Comparison of ENCODE assay signal across 8 cellular contexts in genomic region chr16:15649727-15650018, GRCh38. TPM values are rescaled to one million over a fixed set of nuclear protein-coding genes. Genes with fewer than 3 reads are reported as not detected.
DNase-seq lines count a peak whose midpoint lies in the region; ATAC-seq, FAIRE-seq and TF ChIP-seq lines count a peak whose summit lies in the region.

No MANE protein-coding gene starts in this region.

- in situ Hi-C loops in GM13976 (cut with MboI; ENCODE audit: low sequenced_read_pairs, unreplicated experiment) = no loop called here

- H3K27ac ChIP-seq in A549 = peak overlapping the region; percentile 81 to 97

- no peak for TF ChIP-seq POLR2A in A549 (IDR thresholded peaks at IDR 0.05; ENCODE audit: low read length)

- TF ChIP-seq CTCF in A549 (IDR thresholded peaks at IDR 0.05) = no peak
- no peak for TF ChIP-seq CTCF in HFFc6 (IDR thresholded peaks at IDR 0.05)
- TF ChIP-seq CTCF in MCF 10A (IDR thresholded peaks at IDR 0.05; ENCODE audit: unreplicated experiment) = no peak
- TF ChIP-seq CTCF in GM13976 (IDR thresholded peaks at IDR 0.05; ENCODE audit: borderline replicate concordance, control extremely low read depth, extremely low read depth, insufficient read depth, missing control alignments) = no peak

- POLR2A ChIA-PET in A549 (lab: Yijun Ruan, JAX) = no interaction called here
- POLR2A ChIA-PET in MCF 10A (lab: Yijun Ruan, JAX) = interaction anchor here (0.7 to 6.3 kb wide), 4 partner anchors 6 to 32 kb away, joined by 4 to 139 read pairs (median 60); partner anchors contain the start of gene MARF1

- peak overlapping the region; percentile 93 for H3K4me2 ChIP-seq in A549

- H3K4me1 Mint-ChIP-seq in HFFc6 (ENCODE audit: low read depth) (peaks cover 54% of the 10 kb centered on the region), MCF 10A (ENCODE audit: insufficient read depth, unreplicated experiment) (peaks cover 8% of the 10 kb centered on the region)

- CTCF ChIA-PET in A549 (lab: Yijun Ruan, JAX) (interaction anchor here (0.6 to 1.5 kb wide), 2 partner anchors 11 to 107 kb away, joined by 4 read pairs; no protein-coding TSS in a partner anchor), MCF 10A (lab: Yijun Ruan, JAX) (no interaction called here)

- FAIRE-seq in A549 (lab: Jason Lieb, UNC) = no peak

- peak overlapping the region; percentile 66 for H3K4me3 ChIP-seq in A549
- H3K4me3 ChIP-seq in mononuclear cell (ENCODE audit: low read length) = peak overlapping the region; percentile 97

- H3K27me3 Mint-ChIP-seq in HFFc6 (ENCODE audit: insufficient read depth) (peaks cover 3% of the 10 kb centered on the region; the same call in 1 of the 2 replicates), MCF 10A (ENCODE audit: insufficient read depth, unreplicated experiment) (no peaks in the 10 kb centered on the region)

- H3K36me3 Mint-ChIP-seq in HFFc6 (ENCODE audit: low read depth) (no peaks in the 10 kb centered on the region; the same call in 1 of the 2 replicates), MCF 10A (ENCODE audit: insufficient read depth, unreplicated experiment) (peaks cover 9% of the 10 kb centered on the region)

- H3K4me3 Mint-ChIP-seq in HFFc6 (peak overlapping the region; percentile 83), MCF 10A (ENCODE audit: unreplicated experiment) (peak overlapping the region; percentile 100)

- ATAC-seq in A549 (no peak; a peak in 2 of 6 replicates), HG02588 (IDR thresholded peaks at IDR 0.05; ENCODE audit: unreplicated experiment) (no peak), HG02763 (IDR thresholded peaks at IDR 0.05; ENCODE audit: unreplicated experiment) (no peak)

- BruUV-seq in MCF 10A (replicated peaks; lab: Mats Ljungman, UMichigan) = no TSS peak

- DNase-seq in A549 (ENCODE audit: low read depth in 1 of 2, low spot score in 1 of 2) (no peak), HFFc6 (no peak), MCF 10A (ENCODE audit: unreplicated experiment) (no peak), GM13976 (ENCODE audit: low spot score) (no peak), DMS153 treated with DMSO at 0.1 percent for 48 hours (lab: John Stamatoyannopoulos, UW; ENCODE audit: unreplicated experiment) (no peak)

- whole genome bisulfite sequencing in A549 (ENCODE audit: missing lambda C conversion rate) = 3% methylated on average over 14 of the region's 14 CpGs

- no peak for TF ChIP-seq RAD21 in A549 (conservative IDR thresholded peaks at IDR 0.05 in 1 of 2, IDR thresholded peaks at IDR 0.05 in 1 of 2)

- peaks cover 33% of the 10 kb centered on the region for H3K4me1 ChIP-seq in A549
- H3K4me1 ChIP-seq in mononuclear cell (ENCODE audit: insufficient read depth, low read length) = peaks cover 35% of the 10 kb centered on the region

- no peaks in the 10 kb centered on the region for H3K27me3 ChIP-seq in mononuclear cell (ENCODE audit: insufficient read depth, low read length)

- TF ChIP-seq EP300 in A549 (IDR thresholded peaks at IDR 0.05) = no peak

- H3K9me3 Mint-ChIP-seq in HFFc6 = no peaks in the 10 kb centered on the region
- H3K9me3 Mint-ChIP-seq in MCF 10A (ENCODE audit: unreplicated experiment) = no peaks in the 10 kb centered on the region

- H3K9me3 ChIP-seq in A549 = no peaks in the 10 kb centered on the region
- H3K9me3 ChIP-seq in mononuclear cell (ENCODE audit: low read depth, low read length) = no peaks in the 10 kb centered on the region

- H3K27ac Mint-ChIP-seq in HFFc6 (peak overlapping the region; percentile 58), MCF 10A (ENCODE audit: low read depth, unreplicated experiment) (no peak overlapping the region)

- intact Hi-C loops in MCF 10A (cut with micrococcal nuclease) = loop anchor here (2.0 kb wide), 1 partner anchor 55 kb away; no protein-coding TSS in a partner anchor

TF ChIP-seq in A549, 52 proteins besides CTCF, POLR2A, EP300 and RAD21:
- TF ChIP-seq CHD4 (IDR thresholded peaks at IDR 0.05; ENCODE audit: borderline replicate concordance) (no peak), HES2 (IDR thresholded peaks at IDR 0.05) (no peak), SMC3 (IDR thresholded peaks at IDR 0.05) (no peak), KDM1A (IDR thresholded peaks at IDR 0.05; ENCODE audit: low read depth) (no peak), HOXB13 (CRISPR knock-in tag; IDR thresholded peaks at IDR 0.05; ENCODE audit: low read depth) (no peak), FOXS1 (CRISPR knock-in tag; IDR thresholded peaks at IDR 0.05) (no peak), NR3C1 (IDR thresholded peaks at IDR 0.05) (no peak), HDAC2 (IDR thresholded peaks at IDR 0.05) (no peak), RFX5 (IDR thresholded peaks at IDR 0.05) (no peak), FOSL2 (IDR thresholded peaks at IDR 0.05) (no peak), FOSL2 (CRISPR knock-in tag; IDR thresholded peaks at IDR 0.05) (no peak), MAFK (IDR thresholded peaks at IDR 0.05; ENCODE audit: partially characterized antibody) (no peak), CEBPB (IDR thresholded peaks at IDR 0.05) (no peak), EHF (CRISPR knock-in tag; IDR thresholded peaks at IDR 0.05) (no peak), CHD2 (IDR thresholded peaks at IDR 0.05; ENCODE audit: low read length, partially characterized antibody) (no peak), GATA3 (IDR thresholded peaks at IDR 0.05; ENCODE audit: borderline replicate concordance) (no peak)
- TF ChIP-seq, protein P1, sequence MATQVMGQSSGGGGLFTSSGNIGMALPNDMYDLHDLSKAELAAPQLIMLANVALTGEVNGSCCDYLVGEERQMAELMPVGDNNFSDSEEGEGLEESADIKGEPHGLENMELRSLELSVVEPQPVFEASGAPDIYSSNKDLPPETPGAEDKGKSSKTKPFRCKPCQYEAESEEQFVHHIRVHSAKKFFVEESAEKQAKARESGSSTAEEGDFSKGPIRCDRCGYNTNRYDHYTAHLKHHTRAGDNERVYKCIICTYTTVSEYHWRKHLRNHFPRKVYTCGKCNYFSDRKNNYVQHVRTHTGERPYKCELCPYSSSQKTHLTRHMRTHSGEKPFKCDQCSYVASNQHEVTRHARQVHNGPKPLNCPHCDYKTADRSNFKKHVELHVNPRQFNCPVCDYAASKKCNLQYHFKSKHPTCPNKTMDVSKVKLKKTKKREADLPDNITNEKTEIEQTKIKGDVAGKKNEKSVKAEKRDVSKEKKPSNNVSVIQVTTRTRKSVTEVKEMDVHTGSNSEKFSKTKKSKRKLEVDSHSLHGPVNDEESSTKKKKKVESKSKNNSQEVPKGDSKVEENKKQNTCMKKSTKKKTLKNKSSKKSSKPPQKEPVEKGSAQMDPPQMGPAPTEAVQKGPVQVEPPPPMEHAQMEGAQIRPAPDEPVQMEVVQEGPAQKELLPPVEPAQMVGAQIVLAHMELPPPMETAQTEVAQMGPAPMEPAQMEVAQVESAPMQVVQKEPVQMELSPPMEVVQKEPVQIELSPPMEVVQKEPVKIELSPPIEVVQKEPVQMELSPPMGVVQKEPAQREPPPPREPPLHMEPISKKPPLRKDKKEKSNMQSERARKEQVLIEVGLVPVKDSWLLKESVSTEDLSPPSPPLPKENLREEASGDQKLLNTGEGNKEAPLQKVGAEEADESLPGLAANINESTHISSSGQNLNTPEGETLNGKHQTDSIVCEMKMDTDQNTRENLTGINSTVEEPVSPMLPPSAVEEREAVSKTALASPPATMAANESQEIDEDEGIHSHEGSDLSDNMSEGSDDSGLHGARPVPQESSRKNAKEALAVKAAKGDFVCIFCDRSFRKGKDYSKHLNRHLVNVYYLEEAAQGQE (IDR thresholded peaks at IDR 0.05) = no peak
- TF ChIP-seq, protein P2, sequence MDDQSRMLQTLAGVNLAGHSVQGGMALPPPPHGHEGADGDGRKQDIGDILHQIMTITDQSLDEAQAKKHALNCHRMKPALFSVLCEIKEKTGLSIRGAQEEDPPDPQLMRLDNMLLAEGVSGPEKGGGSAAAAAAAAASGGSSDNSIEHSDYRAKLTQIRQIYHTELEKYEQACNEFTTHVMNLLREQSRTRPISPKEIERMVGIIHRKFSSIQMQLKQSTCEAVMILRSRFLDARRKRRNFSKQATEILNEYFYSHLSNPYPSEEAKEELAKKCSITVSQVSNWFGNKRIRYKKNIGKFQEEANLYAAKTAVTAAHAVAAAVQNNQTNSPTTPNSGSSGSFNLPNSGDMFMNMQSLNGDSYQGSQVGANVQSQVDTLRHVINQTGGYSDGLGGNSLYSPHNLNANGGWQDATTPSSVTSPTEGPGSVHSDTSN (IDR thresholded peaks at IDR 0.05) = no peak

RNA-seq across cellular contexts. Expression of gene NDE1, which starts 0.4 kb away (rescaled TPM):
- polyA plus RNA-seq in A549 (2011; rRNA removed) = 26.8 and 30.6 TPM in 2 replicates
- polyA plus RNA-seq in A549 (2012; cell fraction: cytosol; rRNA removed) = 23.0 and 23.7 TPM in 2 replicates
- polyA plus RNA-seq in A549 (2012; cell fraction: nucleus; rRNA removed) = 15.9 and 20.4 TPM in 2 replicates
- 25.8 to 27.6 TPM (median 26.4 TPM) in 3 replicates for polyA plus RNA-seq in A549 (2017; fragmentation: RNase III; extraction: RNeasy Plus Mini Kit Qiagen cat#74134 plus additional on column Dnase treatment)
- 23.2 and 31.4 TPM in 2 replicates for polyA minus RNA-seq in A549 (2011; rRNA and poly(A)+ RNA removed)
- total RNA-seq in HFFc6 (2021; fragmentation: NEBNext Ultra II Directional; extraction: Animal tissue kit (Norgen Biotek cat#: 25700)) = 10 to 100 TPM; 40.6 to 61.0 (median 58.2) TPM
- total RNA-seq in MCF 10A (2022) = 121 and 162 TPM in 2 replicates
- 87.3 TPM for total RNA-seq in mononuclear cell

RNA-seq across cellular contexts. Expression of gene MARF1, which starts 6.7 kb away (rescaled TPM):
- 28.2 and 40.0 TPM in 2 replicates for polyA plus RNA-seq in A549 (2011; rRNA removed)
- polyA plus RNA-seq in A549 (2012; cell fraction: cytosol; rRNA removed) = 7.2 and 8.4 TPM in 2 replicates
- 12.3 and 12.8 TPM in 2 replicates for polyA plus RNA-seq in A549 (2012; cell fraction: nucleus; rRNA removed)
- polyA plus RNA-seq in A549 (2017; fragmentation: RNase III; extraction: RNeasy Plus Mini Kit Qiagen cat#74134 plus additional on column Dnase treatment) = 10.6 to 12.4 TPM (median 11.6 TPM) in 3 replicates
- 32.4 and 40.9 TPM in 2 replicates for polyA minus RNA-seq in A549 (2011; rRNA and poly(A)+ RNA removed)
- total RNA-seq in HFFc6 (2021; fragmentation: NEBNext Ultra II Directional; extraction: Animal tissue kit (Norgen Biotek cat#: 25700)) = 10 to 100 TPM; 34.9 to 39.4 (median 38.5) TPM
- total RNA-seq in MCF 10A (2022) = 48.1 and 56.2 TPM in 2 replicates
- 60.8 TPM for total RNA-seq in mononuclear cell
